In the genomic region with DNA sequence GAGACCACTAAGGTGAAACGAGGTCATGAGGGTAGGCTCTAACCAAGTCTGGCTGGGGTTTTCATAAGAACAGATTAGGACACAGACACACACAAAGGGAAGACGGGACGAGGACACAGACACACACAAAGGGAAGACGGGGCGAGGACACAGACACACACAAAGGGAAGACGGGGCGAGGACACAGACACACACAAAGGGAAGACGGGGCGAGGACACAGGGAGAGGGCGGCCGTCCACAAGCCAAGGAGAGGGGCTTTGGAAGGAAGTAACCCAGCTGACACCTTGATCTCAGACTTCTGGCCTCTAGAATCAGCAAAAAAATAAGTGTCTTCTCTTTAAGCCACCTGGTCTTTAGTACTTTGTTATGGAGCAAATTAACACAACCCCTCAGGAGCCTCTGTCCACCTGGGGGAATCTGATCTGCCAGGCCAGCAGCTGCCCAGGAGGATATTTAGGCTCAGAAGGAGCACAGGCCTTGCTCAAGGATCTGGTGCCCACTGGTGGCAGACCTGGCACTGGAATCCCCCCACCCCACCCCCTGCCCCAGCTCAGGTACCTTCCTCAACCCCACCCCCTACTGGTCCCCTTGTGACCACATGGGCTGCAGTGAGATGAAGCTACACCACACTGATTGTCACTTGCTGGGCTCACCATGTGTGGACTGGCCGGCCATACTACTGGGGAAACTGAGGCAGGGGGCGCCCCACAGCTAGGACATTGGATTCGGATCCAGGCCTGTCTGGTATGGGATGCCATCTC, we compare ENCODE assay signal across 30 cellular contexts. TPM values are rescaled to one million over a fixed set of nuclear protein-coding genes. Genes with fewer than 3 reads are reported as not detected.
DNase-seq lines count a peak whose midpoint lies in the region; FAIRE-seq and TF ChIP-seq lines count a peak whose summit lies in the region.
"Had no signal": no experiment of that assay in that cellular context is flagged by ENCODE, and none has a peak within 500 bp of the region (broad histone marks: within the 10 kb centered on the region; RNA-seq: fewer than 3 reads in every experiment).

No MANE protein-coding gene starts in this region.

- peaks cover 31% of the 10 kb centered on the region for H3K27me3 Mint-ChIP-seq in T-helper 1 cell treated with Interleukin-12 subunit alpha and Interleukin-12 subunit beta and Interleukin-4 antibody, amounts not matched to agents 30 μg/mL and 1 μg/mL, for 36 hours (ENCODE audit: low read depth)
- peaks cover 12% of the 10 kb centered on the region for H3K27me3 Mint-ChIP-seq in HFFc6 (ENCODE audit: insufficient read depth)

- H3K36me3 ChIP-seq in kidney (ENCODE audit: control insufficient read depth in 1 of 2, insufficient read depth in 2 of 2, low read length in 2 of 2) (no peaks in the 10 kb centered on the region), spleen (no peaks in the 10 kb centered on the region), tibial nerve (no peaks in the 10 kb centered on the region)
- H3K36me3 ChIP-seq: brain microvascular endothelial cell, SJCRH30, transverse colon had no signal

- no peak for TF ChIP-seq EP300 in tibial nerve (IDR thresholded peaks at IDR 0.05)

- H3K9me3 ChIP-seq in kidney (ENCODE audit: control insufficient read depth in 1 of 2, low read length in 2 of 2) (no peaks in the 10 kb centered on the region), spleen (no peaks in the 10 kb centered on the region), tibial nerve (no peaks in the 10 kb centered on the region)
- H3K9me3 ChIP-seq: gastroesophageal sphincter, SJCRH30, transverse colon had no signal

- H3K9ac ChIP-seq in kidney (ENCODE audit: low read length in 2 of 2), result no peak overlapping the region
- H3K9ac ChIP-seq: KMS-11 had no signal

- H3K27ac ChIP-seq in kidney (ENCODE audit: low read depth in 2 of 2, low read length in 2 of 2) (peak overlapping the region in 1 of 2 donors; percentile 4), spleen (peak overlapping the region in 4 of 8 donors; percentile 55 to 85 (median 76)), tibial nerve (no peak overlapping the region)
- H3K27ac ChIP-seq: brain microvascular endothelial cell, gastroesophageal sphincter, HL-60, KMS-11, SJCRH30, transverse colon, VCaP had no signal

- H3K4me3 Mint-ChIP-seq in T-helper 1 cell treated with Interleukin-12 subunit alpha and Interleukin-12 subunit beta and Interleukin-4 antibody, amounts not matched to agents 30 μg/mL and 1 μg/mL, for 36 hours, result peak overlapping the region; percentile 51
- H3K4me3 Mint-ChIP-seq in HFFc6, result no peak overlapping the region
- H3K4me3 Mint-ChIP-seq: activated CD8-positive, alpha-beta T cell treated with anti-CD3 and anti-CD28 coated beads, Interleukin-2, amount 10 ng/mL, durations not matched to agents 7 days and 5 days had no signal

- no peaks in the 10 kb centered on the region for H3K9me3 Mint-ChIP-seq in T-helper 1 cell treated with Interleukin-12 subunit alpha and Interleukin-12 subunit beta and Interleukin-4 antibody, amounts not matched to agents 30 μg/mL and 1 μg/mL, for 36 hours
- H3K9me3 Mint-ChIP-seq in HFFc6, result no peaks in the 10 kb centered on the region
- H3K9me3 Mint-ChIP-seq: activated naive CD4-positive, alpha-beta T cell treated with anti-CD3 and anti-CD28 coated beads, Interleukin-2, amount 50 U/mL, for 24 hours had no signal

- H3K36me3 Mint-ChIP-seq in T-helper 1 cell treated with Interleukin-12 subunit alpha and Interleukin-12 subunit beta and Interleukin-4 antibody, amounts not matched to agents 30 μg/mL and 1 μg/mL, for 36 hours (ENCODE audit: low read depth), result peaks cover 3% of the 10 kb centered on the region
- H3K36me3 Mint-ChIP-seq in HFFc6 (ENCODE audit: low read depth), result no peaks in the 10 kb centered on the region
- H3K36me3 Mint-ChIP-seq: activated naive CD4-positive, alpha-beta T cell treated with anti-CD3 and anti-CD28 coated beads, Interleukin-2, amount 50 U/mL, for 24 hours had no signal

- H3K4me3 ChIP-seq in kidney (ENCODE audit: low read length in 2 of 2) (no peak overlapping the region), spleen (peak overlapping the region in 2 of 8 donors; percentile 78 to 95), tibial nerve (no peak overlapping the region)
- H3K4me3 ChIP-seq: gastroesophageal sphincter, SJCRH30, transverse colon had no signal

- no peak for FAIRE-seq in kidney (lab: Jason Lieb, UNC)
- FAIRE-seq: D721Med, endothelial cell of umbilical vein, H54 had no signal

- H3K27ac Mint-ChIP-seq in T-helper 1 cell treated with Interleukin-12 subunit alpha and Interleukin-12 subunit beta and Interleukin-4 antibody, amounts not matched to agents 30 μg/mL and 1 μg/mL, for 36 hours, result no peak overlapping the region
- no peak overlapping the region for H3K27ac Mint-ChIP-seq in HFFc6
- H3K27ac Mint-ChIP-seq: activated CD8-positive, alpha-beta T cell treated with anti-CD3 and anti-CD28 coated beads, Interleukin-2, amount 10 ng/mL, durations not matched to agents 7 days and 5 days; activated naive CD4-positive, alpha-beta T cell treated with anti-CD3 and anti-CD28 coated beads, Interleukin-2, amount 50 U/mL, for 24 hours had no signal

- TF ChIP-seq POLR2A in spleen (IDR thresholded peaks at IDR 0.05) (no peak), tibial nerve (IDR thresholded peaks at IDR 0.05) (no peak)

- DNase-seq in T-helper 1 cell, result no peak
- no peak for DNase-seq in HFFc6
- peak; percentile 51 for DNase-seq in kidney
- DNase-seq in spleen, result peak; percentile 69
- no peak for DNase-seq in tibial nerve (ENCODE audit: low spot score in 2 of 2)
- no peak for DNase-seq in NCI-H187 (lab: John Stamatoyannopoulos, UW)
- DNase-seq in C1 segment of cervical spinal cord (lab: John Stamatoyannopoulos, UW), result no peak
- DNase-seq: activated CD4-positive, alpha-beta T cell treated with anti-CD3 and anti-CD28 coated beads for 4 hours; activated CD8-positive, alpha-beta T cell treated with anti-CD3 and anti-CD28 coated beads, Interleukin-2, amount 10 ng/mL, durations not matched to agents 7 days and 5 days; amniotic stem cell; brain microvascular endothelial cell; MM.1S; NCI-H2081; NCI-H2227 treated with DMSO at 0.1 percent for 48 hours; NCI-H526; posterior cingulate gyrus; stimulated activated CD4-positive, alpha-beta T cell treated with anti-CD3 and anti-CD28 coated beads, Interleukin-4, amount 100 ng/mL, for 1 hour; SW 1271; T1000; transverse colon had no signal

- H3K4me1 ChIP-seq in kidney (ENCODE audit: control insufficient read depth in 1 of 2, insufficient read depth in 1 of 2, low read depth in 1 of 2, low read length in 2 of 2) (peaks cover 6 to 9% of the 10 kb centered on the region in 2 donors), spleen (peaks cover 6 to 90% (median 46%) of the 10 kb centered on the region in 6 donors), tibial nerve (peaks cover 0 to 37% (median 22%) of the 10 kb centered on the region in 4 donors)

- 76 to 83% (median 80%) methylated on average over 11 to 14 of the region's 14 CpGs for WGBS in spleen, 5 donors
- 94 to 95% methylated on average over 14 of the region's 14 CpGs for WGBS in tibial nerve, 2 donors

- H3K4me1 Mint-ChIP-seq in T-helper 1 cell treated with Interleukin-12 subunit alpha and Interleukin-12 subunit beta and Interleukin-4 antibody, amounts not matched to agents 30 μg/mL and 1 μg/mL, for 36 hours (ENCODE audit: low read depth), result peaks cover 10% of the 10 kb centered on the region
- peaks cover 10% of the 10 kb centered on the region for H3K4me1 Mint-ChIP-seq in HFFc6 (ENCODE audit: low read depth)

- TF ChIP-seq CTCF in HFFc6 (IDR thresholded peaks at IDR 0.05) (0 out of 2 replicates have a peak, but pooled peaks have one; percentile 18), kidney (IDR thresholded peaks at IDR 0.05; ENCODE audit: borderline replicate concordance, extremely low read depth, insufficient read depth) (no peak), spleen (IDR thresholded peaks at IDR 0.05 in 8 of 11, conservative IDR thresholded peaks at IDR 0.05 in 3 of 11) (no peak), tibial nerve (IDR thresholded peaks at IDR 0.05) (no peak)

- intact Hi-C loops in kidney (cut with DNase I), result no loop called here
- intact Hi-C loops in spleen (cut with DNase I; ENCODE audit: low total_unique reads), result no loop called here

- H3K27me3 ChIP-seq in spleen (replicated peaks in 1 of 7) (peaks cover 0 to 22% (median 12%) of the 10 kb centered on the region in 7 donors), tibial nerve (peaks cover 0 to 16% of the 10 kb centered on the region in 2 donors)

RNA-seq across cellular contexts. Expression of a gene that starts 2.8 kb away (rescaled TPM):
- total RNA-seq in HFFc6 (2021; fragmentation: NEBNext Ultra II Directional; extraction: Animal tissue kit (Norgen Biotek cat#: 25700)), result under 1 TPM in 1 of 6 experiments, not detected in 5; 0.14 TPM
- total RNA-seq in kidney (23.3 TPM), spleen (100 to 1,000 TPM in 4 of 7 donors, 10 to 100 TPM in 3; 41.8 to 127 (median 100) TPM), tibial nerve (100 to 1,000 TPM in 1 of 4 donors, 10 to 100 TPM in 3; 29.1 to 125 (median 41.7) TPM)
- polyA plus RNA-seq in kidney (ENCODE audit: insufficient read depth, low read depth, low replicate concordance) (9.5 TPM), spleen (10 to 100 TPM; 11.8 to 49.8 (median 26.6) TPM)

RNA-seq across cellular contexts. Expression of a gene that starts 43.2 kb away (rescaled TPM):
- total RNA-seq in HFFc6 (2021; fragmentation: NEBNext Ultra II Directional; extraction: Animal tissue kit (Norgen Biotek cat#: 25700)), result 1 to 10 TPM in 2 of 6 experiments, under 1 TPM in 4; 0.34 to 1.4 (median 0.86) TPM
- total RNA-seq in kidney (127 TPM), spleen (100 to 1,000 TPM in 1 of 7 donors, 10 to 100 TPM in 6; 58.0 to 157 (median 69.4) TPM), tibial nerve (100 to 1,000 TPM in 1 of 4 donors, 10 to 100 TPM in 3; 31.6 to 176 (median 69.7) TPM)
- polyA plus RNA-seq in kidney (ENCODE audit: insufficient read depth, low read depth, low replicate concordance) (43.1 TPM), spleen (10 to 100 TPM; 23.3 to 43.7 (median 23.5) TPM)

Comparison
In these comparisons a context has a peak if more than half of its experiments do, and no peak if none do; other contexts are left out.
1. DNase-seq: peak in kidney (single experiment) and spleen (single experiment); none in T-helper 1 cell (0 of 5), HFFc6 (single experiment), tibial nerve (0 of 2), NCI-H187 (0 of 2) and C1 segment of cervical spinal cord (0 of 14).
2. RNA of a gene that starts 2.8 kb away (total RNA-seq): 41.8 to 127 TPM in spleen, 29.1 to 125 TPM in tibial nerve and 23.3 TPM in kidney (single experiment); 0.14 TPM in HFFc6; every median in the first group is over 10 times any median in the second.
3. RNA of a gene that starts 43.2 kb away (total RNA-seq): 127 TPM in kidney (single experiment), 31.6 to 176 TPM in tibial nerve and 58.0 to 157 TPM in spleen; 0.34 to 1.4 TPM in HFFc6; every median in the first group is over 10 times any median in the second.